7 cellular contexts compared by ENCODE assay signal in the genomic region with DNA sequence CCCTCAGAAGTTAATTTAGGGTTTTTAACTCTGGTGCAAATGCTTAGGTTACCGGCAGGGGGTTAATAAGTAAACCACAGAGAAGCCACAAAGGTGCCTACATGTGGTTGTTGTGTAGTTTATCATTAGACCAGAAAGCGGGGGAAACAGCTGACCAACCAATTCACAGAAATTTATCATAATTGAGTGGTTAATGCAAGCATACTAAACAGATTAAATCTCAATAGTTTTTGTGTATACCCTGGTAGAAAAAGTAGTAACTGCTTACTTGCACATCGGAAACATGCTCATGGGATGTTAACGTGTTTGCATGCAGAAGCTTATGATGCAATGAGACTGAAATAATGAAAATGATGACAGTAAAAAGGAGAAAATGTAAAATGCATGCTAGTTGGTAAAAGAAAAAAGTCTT.
DNase-seq lines count a peak whose midpoint lies in the region; ATAC-seq and TF ChIP-seq lines count a peak whose summit lies in the region.

No MANE protein-coding gene starts in this region.

- H3K27me3 ChIP-seq in OCI-LY3 (ENCODE audit: low read depth, low read length) (no peaks in the 10 kb centered on the region), heart right ventricle (no peaks in the 10 kb centered on the region)

- peak overlapping the region; percentile 1; the same call in 1 of the 2 replicates for H3K9ac ChIP-seq in OCI-LY3 (ENCODE audit: low read length)

- peak; percentile 43 for TF ChIP-seq CTCF in OCI-LY3 (IDR thresholded peaks at IDR 0.05; ENCODE audit: low read depth, low read length)
- peak; percentile 25 for TF ChIP-seq CTCF in nephron progenitor cell (IDR thresholded peaks at IDR 0.05)
- no peak for TF ChIP-seq CTCF in heart right ventricle (IDR thresholded peaks at IDR 0.05)

- H3K36me3 Mint-ChIP-seq in nephron progenitor cell (ENCODE audit: low read depth) (no peaks in the 10 kb centered on the region), T-helper 17 cell (ENCODE audit: low read depth) (no peaks in the 10 kb centered on the region)

- no peaks in the 10 kb centered on the region; the same call in 1 of the 2 replicates for H3K79me2 ChIP-seq in OCI-LY3 (ENCODE audit: low read length)

- H3K27ac Mint-ChIP-seq in nephron progenitor cell = no peak overlapping the region
- H3K27ac Mint-ChIP-seq in T-helper 17 cell = no peak overlapping the region

- no peaks in the 10 kb centered on the region for H4K20me1 ChIP-seq in OCI-LY3 (ENCODE audit: insufficient read depth, low read length)

- H3K4me3 ChIP-seq in OCI-LY3 (ENCODE audit: low read length) (peak overlapping the region; percentile 61), heart right ventricle (no peak overlapping the region)

- ATAC-seq in GM19043 (IDR thresholded peaks at IDR 0.05; ENCODE audit: low read depth, unreplicated experiment) (peak; percentile 97), HG02852 (IDR thresholded peaks at IDR 0.05; ENCODE audit: unreplicated experiment) (peak; percentile 80), heart right ventricle (no peak), T-helper 17 cell (no peak)

- WGBS in heart right ventricle, 2 donors = 78 to 89% methylated on average over 4 of the region's 4 CpGs

- no peaks in the 10 kb centered on the region for H3K9me3 ChIP-seq in OCI-LY3 (ENCODE audit: insufficient read depth, low read length)
- no peaks in the 10 kb centered on the region for H3K9me3 ChIP-seq in heart right ventricle
- H3K9me3 ChIP-seq in T-helper 17 cell (ENCODE audit: control insufficient read depth, low read length, poor library complexity, severe bottlenecking) = no peaks in the 10 kb centered on the region

- peak overlapping the region; percentile 35; the same call in 1 of the 2 replicates for H3K27ac ChIP-seq in OCI-LY3 (ENCODE audit: low read length)
- no peak overlapping the region for H3K27ac ChIP-seq in heart right ventricle

- H3K4me3 Mint-ChIP-seq in nephron progenitor cell (peak overlapping the region; percentile 5), T-helper 17 cell (no peak overlapping the region)

- H3K4me1 Mint-ChIP-seq in nephron progenitor cell (peaks cover 95% of the 10 kb centered on the region), T-helper 17 cell (no peaks in the 10 kb centered on the region)

- H3K36me3 ChIP-seq in OCI-LY3 (replicated peaks; ENCODE audit: low read depth, low read length) (no peaks in the 10 kb centered on the region), heart right ventricle (no peaks in the 10 kb centered on the region)

- H3K27me3 Mint-ChIP-seq in nephron progenitor cell (ENCODE audit: low read depth, poor library complexity) (no peaks in the 10 kb centered on the region), T-helper 17 cell (no peaks in the 10 kb centered on the region)

- intact Hi-C loops in heart right ventricle (cut with DNase I) = no loop called here

- peak overlapping the region; percentile 48 for H2AFZ ChIP-seq in OCI-LY3 (ENCODE audit: low read depth, low read length)

- H3K4me2 ChIP-seq in OCI-LY3 (ENCODE audit: low read length) = peak overlapping the region; percentile 64

- H3K9me3 Mint-ChIP-seq in nephron progenitor cell = no peaks in the 10 kb centered on the region

- H3K4me1 ChIP-seq in OCI-LY3 (ENCODE audit: low read length) = peaks cover 35% of the 10 kb centered on the region
- H3K4me1 ChIP-seq in heart right ventricle = peaks cover 0 to 82% (median 47%) of the 10 kb centered on the region in 9 donors

- DNase-seq in nephron progenitor cell (peak; percentile 6), heart right ventricle (no peak), T-helper 17 cell (no peak)
- no peak for DNase-seq in stimulated activated CD4-positive, alpha-beta T cell treated with anti-CD3 and anti-CD28 coated beads, Interleukin-2, amount 100 ng/mL, for 24 hours

Comparison
In these comparisons a context has a peak if more than half of its experiments do, and no peak if none do; other contexts are left out.
1. ATAC-seq: peak in GM19043 (single experiment) and HG02852 (single experiment); none in heart right ventricle (0 of 8) and T-helper 17 cell (single experiment).
2. CTCF ChIP-seq: peak in OCI-LY3 (single experiment) and nephron progenitor cell (single experiment); none in heart right ventricle (0 of 9).